Comparison of ENCODE assay signal across 8 cellular contexts in genomic region chr11:44305643-44306468, GRCh38.
DNase-seq lines count a peak whose midpoint lies in the region; ATAC-seq lines count a peak whose summit lies in the region.

No MANE protein-coding gene starts in this region.

- H3K9me3 Mint-ChIP-seq in activated naive CD4-positive, alpha-beta T cell treated with anti-CD3 and anti-CD28 coated beads, Interleukin-2, amount 10 ng/mL, durations not matched to agents 7 days and 5 days: no peaks in the 10 kb centered on the region
- no peaks in the 10 kb centered on the region for H3K9me3 Mint-ChIP-seq in stimulated activated effector memory CD8-positive, alpha-beta T cell treated with anti-CD3 and anti-CD28 coated beads, Interleukin-12 subunit alpha, Interleukin-12 subunit beta, amount 100 ng/mL, for 72 hours

- ATAC-seq in HG02759 (IDR thresholded peaks at IDR 0.05; ENCODE audit: unreplicated experiment) (peak; percentile 38), GM21723 (IDR thresholded peaks at IDR 0.05; ENCODE audit: unreplicated experiment) (no peak), GM21390 (IDR thresholded peaks at IDR 0.05; ENCODE audit: unreplicated experiment) (no peak)
- ATAC-seq in stimulated activated effector memory CD8-positive, alpha-beta T cell treated with anti-CD3 and anti-CD28 coated beads, Interleukin-12 subunit alpha, Interleukin-12 subunit beta, amount 100 ng/mL, for 72 hours: peak; percentile 38

- DNase-seq in activated naive CD4-positive, alpha-beta T cell treated with anti-CD3 and anti-CD28 coated beads, Interleukin-2, amount 10 ng/mL, durations not matched to agents 7 days and 5 days: peak; percentile 77
- peak; percentile 69 for DNase-seq in left kidney (ENCODE audit: low read depth, low spot score)
- peak in 1 of 2 donors; percentile 64 for DNase-seq in stimulated activated effector memory CD8-positive, alpha-beta T cell treated with anti-CD3 and anti-CD28 coated beads, Interleukin-12 subunit alpha, Interleukin-12 subunit beta, amount 100 ng/mL, for 72 hours (ENCODE audit: low spot score in 2 of 2)
- no peak for DNase-seq in NCI-H446 treated with DMSO at 0.1 percent for 48 hours (lab: John Stamatoyannopoulos, UW)
- no peak for DNase-seq in NCI-H2227 (lab: John Stamatoyannopoulos, UW; ENCODE audit: unreplicated experiment)

- peak overlapping the region; percentile 24 for H3K27ac Mint-ChIP-seq in activated naive CD4-positive, alpha-beta T cell treated with anti-CD3 and anti-CD28 coated beads, Interleukin-2, amount 10 ng/mL, durations not matched to agents 7 days and 5 days
- H3K27ac Mint-ChIP-seq in stimulated activated effector memory CD8-positive, alpha-beta T cell treated with anti-CD3 and anti-CD28 coated beads, Interleukin-12 subunit alpha, Interleukin-12 subunit beta, amount 100 ng/mL, for 72 hours: peak overlapping the region; percentile 12

- peaks cover 30% of the 10 kb centered on the region for H3K4me1 Mint-ChIP-seq in activated naive CD4-positive, alpha-beta T cell treated with anti-CD3 and anti-CD28 coated beads, Interleukin-2, amount 10 ng/mL, durations not matched to agents 7 days and 5 days
- H3K4me1 Mint-ChIP-seq in stimulated activated effector memory CD8-positive, alpha-beta T cell treated with anti-CD3 and anti-CD28 coated beads, Interleukin-12 subunit alpha, Interleukin-12 subunit beta, amount 100 ng/mL, for 72 hours: peaks cover 36% of the 10 kb centered on the region

- peaks cover 100% of the 10 kb centered on the region for H3K27me3 Mint-ChIP-seq in activated naive CD4-positive, alpha-beta T cell treated with anti-CD3 and anti-CD28 coated beads, Interleukin-2, amount 10 ng/mL, durations not matched to agents 7 days and 5 days

- H3K4me3 Mint-ChIP-seq in activated naive CD4-positive, alpha-beta T cell treated with anti-CD3 and anti-CD28 coated beads, Interleukin-2, amount 10 ng/mL, durations not matched to agents 7 days and 5 days: peak overlapping the region; percentile 79
- H3K4me3 Mint-ChIP-seq in stimulated activated effector memory CD8-positive, alpha-beta T cell treated with anti-CD3 and anti-CD28 coated beads, Interleukin-12 subunit alpha, Interleukin-12 subunit beta, amount 100 ng/mL, for 72 hours: peak overlapping the region; percentile 86

- peaks cover 1% of the 10 kb centered on the region for H3K36me3 Mint-ChIP-seq in activated naive CD4-positive, alpha-beta T cell treated with anti-CD3 and anti-CD28 coated beads, Interleukin-2, amount 10 ng/mL, durations not matched to agents 7 days and 5 days
- H3K36me3 Mint-ChIP-seq in stimulated activated effector memory CD8-positive, alpha-beta T cell treated with anti-CD3 and anti-CD28 coated beads, Interleukin-12 subunit alpha, Interleukin-12 subunit beta, amount 100 ng/mL, for 72 hours: peaks cover 8% of the 10 kb centered on the region

- CTCF ChIA-PET in activated naive CD4-positive, alpha-beta T cell treated with anti-CD3 and anti-CD28 coated beads, Interleukin-2, amount 10 ng/mL, durations not matched to agents 7 days and 5 days (lab: Charles Lee): interaction anchor here (1.4 kb wide), 1 partner anchor 212 kb away, joined by 3 read pairs; no protein-coding TSS in a partner anchor

Comparison
In these comparisons a context has a peak if more than half of its experiments do, and no peak if none do; other contexts are left out.
1. ATAC-seq: peak in HG02759 (single experiment) and stimulated activated effector memory CD8-positive, alpha-beta T cell treated with anti-CD3 and anti-CD28 coated beads, Interleukin-12 subunit alpha, Interleukin-12 subunit beta, amount 100 ng/mL, for 72 hours (single experiment); none in GM21723 (single experiment) and GM21390 (single experiment).
2. DNase-seq: peak in activated naive CD4-positive, alpha-beta T cell treated with anti-CD3 and anti-CD28 coated beads, Interleukin-2, amount 10 ng/mL, durations not matched to agents 7 days and 5 days (single experiment) and left kidney (single experiment); none in NCI-H446 treated with DMSO at 0.1 percent for 48 hours (single experiment) and NCI-H2227 (single experiment).